Comparison of ENCODE assay signal across 8 cellular contexts in the genomic region with DNA sequence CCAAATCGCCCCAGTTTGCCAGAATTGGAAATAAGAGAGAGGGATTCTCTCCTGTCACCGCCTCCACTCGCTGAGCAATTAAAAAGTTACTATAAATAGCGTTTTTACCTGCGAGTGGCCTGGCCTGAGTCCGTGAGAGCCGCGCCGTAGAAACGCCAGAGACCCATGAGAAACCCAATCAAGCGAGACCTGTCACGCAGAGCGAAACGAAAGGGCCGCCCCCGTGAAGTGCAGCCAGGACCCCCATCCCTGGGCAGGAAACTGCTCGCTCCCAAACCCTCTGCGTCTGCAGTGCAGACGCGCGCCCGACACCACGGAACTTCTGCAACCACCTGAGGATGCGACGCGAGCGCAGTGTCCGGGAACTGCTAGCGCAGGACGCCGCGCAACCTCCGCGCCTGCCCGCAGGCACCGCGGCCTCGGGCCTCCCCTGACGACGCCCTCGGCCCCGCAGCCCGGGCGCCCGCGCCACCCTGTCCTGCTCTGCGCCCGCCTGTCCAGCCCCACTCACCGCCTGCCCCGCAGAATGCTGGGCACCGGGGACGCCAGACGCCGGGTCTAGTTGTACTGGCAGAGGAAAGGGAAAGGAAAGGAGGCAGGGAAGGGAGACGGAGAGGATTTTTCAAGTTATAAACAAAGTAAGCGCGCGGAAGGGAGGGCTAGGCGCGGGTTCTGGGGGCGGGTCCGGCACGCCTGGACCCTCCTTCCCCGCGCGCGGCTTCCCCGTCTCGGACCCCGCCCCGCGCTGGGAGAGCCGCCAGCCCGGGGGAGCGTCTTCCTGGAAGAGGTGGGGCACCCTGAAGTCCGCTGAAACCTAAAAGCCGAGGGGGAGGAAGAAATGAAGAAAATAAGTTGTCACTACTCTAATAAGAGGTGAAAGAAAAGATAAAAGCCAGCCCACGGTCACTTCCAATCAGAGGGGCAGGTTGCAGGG. TPM values are rescaled to one million over a fixed set of nuclear protein-coding genes. Genes with fewer than 3 reads are reported as not detected.
DNase-seq lines count a peak whose midpoint lies in the region; ATAC-seq lines count a peak whose summit lies in the region.

A gene with protein sequence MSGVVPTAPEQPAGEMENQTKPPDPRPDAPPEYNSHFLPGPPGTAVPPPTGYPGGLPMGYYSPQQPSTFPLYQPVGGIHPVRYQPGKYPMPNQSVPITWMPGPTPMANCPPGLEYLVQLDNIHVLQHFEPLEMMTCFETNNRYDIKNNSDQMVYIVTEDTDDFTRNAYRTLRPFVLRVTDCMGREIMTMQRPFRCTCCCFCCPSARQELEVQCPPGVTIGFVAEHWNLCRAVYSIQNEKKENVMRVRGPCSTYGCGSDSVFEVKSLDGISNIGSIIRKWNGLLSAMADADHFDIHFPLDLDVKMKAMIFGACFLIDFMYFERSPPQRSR (minus strand): TSS at position 657 of the 934 bp plus-strand sequence. CDS start 29,034 bp downstream, outside the sequence.

- peaks cover 17% of the 10 kb centered on the region for H3K4me1 ChIP-seq in muscle layer of colon (ENCODE audit: insufficient read depth, low read length)

- H3K4me1 Mint-ChIP-seq in IgD-negative memory B cell, result peaks cover 0 to 6% (median 0%) of the 10 kb centered on the region in 3 donors
- peaks cover 7% of the 10 kb centered on the region for H3K4me1 Mint-ChIP-seq in activated CD4-positive, alpha-beta memory T cell treated with anti-CD3 and anti-CD28 coated beads, Interleukin-2, amount 10 ng/mL, durations not matched to agents 7 days and 5 days

- peaks cover 0 to 4% (median 4%) of the 10 kb centered on the region in 3 donors for H3K9me3 Mint-ChIP-seq in IgD-negative memory B cell
- H3K9me3 Mint-ChIP-seq in activated CD4-positive, alpha-beta memory T cell treated with anti-CD3 and anti-CD28 coated beads, Interleukin-2, amount 10 ng/mL, durations not matched to agents 7 days and 5 days, result no peaks in the 10 kb centered on the region

- DNase-seq in CMK (ENCODE audit: low read depth), result peak; percentile 5
- DNase-seq in activated CD4-positive, alpha-beta memory T cell treated with anti-CD3 and anti-CD28 coated beads, Interleukin-2, amount 10 ng/mL, durations not matched to agents 7 days and 5 days, result peak; percentile 27
- DNase-seq in fibroblast of peridontal ligament (ENCODE audit: extremely low read depth), result peak; percentile 75
- peak; percentile 82 for DNase-seq in ureter (ENCODE audit: low spot score)
- no peak for DNase-seq in stimulated activated CD4-positive, alpha-beta T cell treated with anti-CD3 and anti-CD28 coated beads, Interleukin-12 subunit alpha, Interleukin-12 subunit beta, amount 100 ng/mL, for 4 hours

- peak within 1 kb of the TSS; percentile 95 for H3K27ac ChIP-seq in muscle layer of colon (ENCODE audit: low read depth, low read length)

- peak within 1 kb of the TSS in 3 of 4 donors; percentile 65 to 83 (median 79) for H3K4me3 Mint-ChIP-seq in IgD-negative memory B cell
- H3K4me3 Mint-ChIP-seq in activated CD4-positive, alpha-beta memory T cell treated with anti-CD3 and anti-CD28 coated beads, Interleukin-2, amount 10 ng/mL, durations not matched to agents 7 days and 5 days, result peak within 1 kb of the TSS; percentile 66

- H3K27me3 ChIP-seq in muscle layer of colon (ENCODE audit: control insufficient read depth in 1 of 2, insufficient read depth in 2 of 2, low read length in 2 of 2), result no peaks in the 10 kb centered on the region

- no peak within 1 kb of the TSS for H3K27ac Mint-ChIP-seq in IgD-negative memory B cell
- H3K27ac Mint-ChIP-seq in activated CD4-positive, alpha-beta memory T cell treated with anti-CD3 and anti-CD28 coated beads, Interleukin-2, amount 10 ng/mL, durations not matched to agents 7 days and 5 days, result no peak within 1 kb of the TSS

- peak within 1 kb of the TSS; percentile 73 to 76 for H3K4me3 ChIP-seq in muscle layer of colon (ENCODE audit: low read depth in 1 of 2, low read length in 2 of 2)

- H3K9me3 ChIP-seq in muscle layer of colon (ENCODE audit: low read length), result no peaks in the 10 kb centered on the region

- H3K27me3 Mint-ChIP-seq in IgD-negative memory B cell, result peaks cover 19% of the 10 kb centered on the region
- peaks cover 28% of the 10 kb centered on the region for H3K27me3 Mint-ChIP-seq in activated CD4-positive, alpha-beta memory T cell treated with anti-CD3 and anti-CD28 coated beads, Interleukin-2, amount 10 ng/mL, durations not matched to agents 7 days and 5 days

- CTCF ChIA-PET in activated CD4-positive, alpha-beta memory T cell treated with anti-CD3 and anti-CD28 coated beads, Interleukin-2, amount 10 ng/mL, durations not matched to agents 7 days and 5 days (lab: Charles Lee), result no interaction called here

- no peaks in the 10 kb centered on the region for H3K36me3 ChIP-seq in muscle layer of colon (ENCODE audit: insufficient read depth, low read length)

- peak; percentile 64 for ATAC-seq in GM19324 (IDR thresholded peaks at IDR 0.05; ENCODE audit: low FRiP score, unreplicated experiment)

- POLR2A ChIA-PET in activated CD4-positive, alpha-beta memory T cell treated with anti-CD3 and anti-CD28 coated beads, Interleukin-2, amount 10 ng/mL, durations not matched to agents 7 days and 5 days (lab: Charles Lee), result no interaction called here

- peak within 1 kb of the TSS; percentile 49 for H3K9ac ChIP-seq in muscle layer of colon (ENCODE audit: low read length)

- peaks cover 3% of the 10 kb centered on the region for H3K36me3 Mint-ChIP-seq in IgD-negative memory B cell
- H3K36me3 Mint-ChIP-seq in activated CD4-positive, alpha-beta memory T cell treated with anti-CD3 and anti-CD28 coated beads, Interleukin-2, amount 10 ng/mL, durations not matched to agents 7 days and 5 days (ENCODE audit: low read depth), result no peaks in the 10 kb centered on the region

RNA-seq across cellular contexts. Expression of the gene that starts here (rescaled TPM):
- not detected for polyA plus RNA-seq in IgD-negative memory B cell
- under 1 TPM in 1 of 2 experiments, not detected in 1; 0.20 TPM for total RNA-seq in activated CD4-positive, alpha-beta memory T cell treated with anti-CD3 and anti-CD28 coated beads, Interleukin-2, amount 10 ng/mL, durations not matched to agents 7 days and 5 days
- total RNA-seq in ureter, result 26.6 TPM

Comparison
In these comparisons a context has a peak if more than half of its experiments do, and no peak if none do; other contexts are left out.
1. RNA of the gene that starts here (total RNA-seq): 26.6 TPM in ureter (single experiment); 0.20 TPM in activated CD4-positive, alpha-beta memory T cell treated with anti-CD3 and anti-CD28 coated beads, Interleukin-2, amount 10 ng/mL, durations not matched to agents 7 days and 5 days; every median in the first group is over 10 times any median in the second.
2. Peak in DNase-seq in activated CD4-positive, alpha-beta memory T cell treated with anti-CD3 and anti-CD28 coated beads, Interleukin-2, amount 10 ng/mL, durations not matched to agents 7 days and 5 days; RNA of the gene not detected or under 1 TPM.